1 cellular context compared by ENCODE assay signal in the genomic region with DNA sequence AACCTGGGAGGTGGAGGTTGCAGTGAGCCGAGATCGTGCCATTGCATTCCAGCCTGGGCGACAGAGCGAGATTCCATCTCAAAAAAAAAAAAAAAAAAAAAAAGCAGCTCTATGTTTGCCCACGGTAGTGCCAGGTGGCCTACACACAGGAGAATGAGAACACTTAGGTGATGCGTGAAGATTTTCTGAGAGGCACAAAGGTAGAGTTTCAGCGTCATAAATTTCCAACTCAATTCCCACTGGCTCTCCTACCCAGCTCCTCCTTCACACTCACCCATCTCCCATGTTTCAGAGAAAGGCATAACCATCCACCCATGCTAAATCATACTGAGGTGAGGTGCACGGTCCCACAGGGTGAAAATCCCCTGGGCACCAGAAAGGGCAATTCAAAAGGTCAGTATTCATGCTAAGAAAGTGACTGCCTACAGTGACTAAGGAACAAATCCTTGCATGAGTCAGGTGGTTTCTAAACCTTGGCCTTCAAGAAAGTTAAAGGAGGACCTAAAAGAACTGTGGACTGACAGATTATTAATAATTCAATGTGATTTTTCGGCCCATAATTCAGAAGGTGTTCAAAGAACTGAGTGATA.
TF ChIP-seq lines count a peak whose summit lies in the region.

No MANE protein-coding gene starts in this region.

TF ChIP-seq in HCT116, 20 proteins besides CTCF, POLR2A, EP300 and RAD21:
- TF ChIP-seq JUND (IDR thresholded peaks at IDR 0.05), result no peak
- TF ChIP-seq CEBPB (IDR thresholded peaks at IDR 0.05; ENCODE audit: low read depth), result no peak
